ENCODE assay signal across 1 cellular context in genomic region chr3:10286596-10287295, GRCh38.
TF ChIP-seq lines count a peak whose summit lies in the region.

No MANE protein-coding gene starts in this region.

TF ChIP-seq in IMR-90, 13 proteins besides CTCF, POLR2A, EP300 and RAD21 (continued from another document):
- no peak for TF ChIP-seq BHLHE40 (IDR thresholded peaks at IDR 0.05; ENCODE audit: low read depth, low read length)
- no peak for TF ChIP-seq MXI1 (IDR thresholded peaks at IDR 0.05; ENCODE audit: borderline replicate concordance, low read depth, low read length)
- TF ChIP-seq FOS (IDR thresholded peaks at IDR 0.05; ENCODE audit: low read depth, low read length), result no peak
- no peak for TF ChIP-seq ELK1 (IDR thresholded peaks at IDR 0.05; ENCODE audit: borderline replicate concordance, low read depth, low read length)
